Comparison of ENCODE assay signal across 9 cellular contexts in the genomic region with DNA sequence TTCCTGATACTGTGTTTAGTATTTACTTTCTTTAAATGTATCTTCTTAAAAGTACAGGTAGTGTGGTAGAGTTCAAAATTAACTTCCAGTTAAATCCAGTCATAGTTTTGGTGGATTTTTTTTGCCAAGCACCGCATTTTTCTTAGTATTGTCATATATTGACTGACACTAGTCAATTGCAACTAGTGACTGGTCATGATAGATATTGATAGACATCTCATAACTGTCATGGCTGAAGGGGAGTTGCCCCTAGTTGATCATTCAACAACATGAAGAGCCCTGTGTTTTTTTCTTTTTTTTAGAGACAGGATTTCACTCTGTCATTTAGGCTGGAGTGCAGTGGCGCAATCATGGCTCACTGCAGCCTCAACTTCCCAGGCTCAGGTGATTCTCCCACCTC. TPM values are rescaled to one million over a fixed set of nuclear protein-coding genes. Genes with fewer than 3 reads are reported as not detected.
DNase-seq lines count a peak whose midpoint lies in the region; TF ChIP-seq lines count a peak whose summit lies in the region.
"Had no signal": no experiment of that assay in that cellular context is flagged by ENCODE, and none has a peak within 500 bp of the region (broad histone marks: within the 10 kb centered on the region; RNA-seq: fewer than 3 reads in every experiment).

No MANE protein-coding gene starts in this region.

- DNase-seq in activated T-cell treated with anti-CD3 and anti-CD28 coated beads, Interleukin-2, amount 50 U/mL, for 24 hours: no peak
- DNase-seq in activated T-cell treated with anti-CD3 and anti-CD28 coated beads for 4 hours (no peak), esophagus muscularis mucosa (ENCODE audit: extremely low spot score) (no peak), NCI-H2107 treated with DMSO at 0.1 percent for 48 hours (lab: John Stamatoyannopoulos, UW; ENCODE audit: unreplicated experiment) (no peak), amygdala (lab: John Stamatoyannopoulos, UW) (no peak)
- DNase-seq in stimulated activated naive CD4-positive, alpha-beta T cell treated with Interleukin-2 at 50 U/mL for 16 hours (lab: John Stamatoyannopoulos, UW): no peak

- H3K4me3 Mint-ChIP-seq in activated T-cell treated with anti-CD3 and anti-CD28 coated beads, Interleukin-2, amount 50 U/mL, for 24 hours: peak overlapping the region; percentile 67
- H3K4me3 Mint-ChIP-seq in T-helper 1 cell treated with Interleukin-12 subunit alpha and Interleukin-12 subunit beta and Interleukin-4 antibody, amounts not matched to agents 30 μg/mL and 1 μg/mL, for 36 hours: no peak overlapping the region

- no peaks in the 10 kb centered on the region for H3K27me3 Mint-ChIP-seq in activated T-cell treated with anti-CD3 and anti-CD28 coated beads, Interleukin-2, amount 50 U/mL, for 24 hours
- H3K27me3 Mint-ChIP-seq in T-helper 1 cell treated with Interleukin-12 subunit alpha and Interleukin-12 subunit beta and Interleukin-4 antibody, amounts not matched to agents 30 μg/mL and 1 μg/mL, for 36 hours (ENCODE audit: low read depth): no peaks in the 10 kb centered on the region

- H3K4me1 ChIP-seq in esophagus muscularis mucosa (peaks cover 3 to 39% (median 30%) of the 10 kb centered on the region in 4 donors), subcutaneous abdominal adipose tissue (ENCODE audit: control insufficient read depth in 5 of 5, insufficient read depth in 5 of 5, low read length in 5 of 5) (peaks cover 3 to 24% (median 21%) of the 10 kb centered on the region in 5 donors)

- TF ChIP-seq POLR2A in esophagus muscularis mucosa (IDR thresholded peaks at IDR 0.05; ENCODE audit: low read depth): no peak

- H3K9ac ChIP-seq in subcutaneous abdominal adipose tissue (ENCODE audit: low read length in 5 of 5): no peak overlapping the region
- H3K9ac ChIP-seq: parathyroid adenoma had no signal

- TF ChIP-seq EP300 in esophagus muscularis mucosa (IDR thresholded peaks at IDR 0.05): no peak

- WGBS in esophagus muscularis mucosa: 98% methylated on average over 2 of the region's 2 CpGs

- no peaks in the 10 kb centered on the region for H3K36me3 ChIP-seq in esophagus muscularis mucosa
- no peaks in the 10 kb centered on the region for H3K36me3 ChIP-seq in subcutaneous abdominal adipose tissue (ENCODE audit: control insufficient read depth in 5 of 5, insufficient read depth in 5 of 5, low read length in 5 of 5)

- peaks cover 86% of the 10 kb centered on the region for H3K4me1 Mint-ChIP-seq in activated T-cell treated with anti-CD3 and anti-CD28 coated beads, Interleukin-2, amount 50 U/mL, for 24 hours (ENCODE audit: low read depth)
- peaks cover 62% of the 10 kb centered on the region for H3K4me1 Mint-ChIP-seq in T-helper 1 cell treated with Interleukin-12 subunit alpha and Interleukin-12 subunit beta and Interleukin-4 antibody, amounts not matched to agents 30 μg/mL and 1 μg/mL, for 36 hours (ENCODE audit: low read depth)

- H3K27me3 ChIP-seq in esophagus muscularis mucosa: no peaks in the 10 kb centered on the region
- H3K27me3 ChIP-seq in subcutaneous abdominal adipose tissue (ENCODE audit: control insufficient read depth in 5 of 5, insufficient read depth in 4 of 5, low read length in 5 of 5): no peaks in the 10 kb centered on the region

- H3K9me3 ChIP-seq in esophagus muscularis mucosa: no peaks in the 10 kb centered on the region
- H3K9me3 ChIP-seq in subcutaneous abdominal adipose tissue (ENCODE audit: control insufficient read depth in 5 of 5, low read length in 5 of 5): no peaks in the 10 kb centered on the region

- intact Hi-C loops in esophagus muscularis mucosa (cut with DNase I): no loop called here

- no peaks in the 10 kb centered on the region for H3K9me3 Mint-ChIP-seq in activated T-cell treated with anti-CD3 and anti-CD28 coated beads, Interleukin-2, amount 50 U/mL, for 24 hours
- no peaks in the 10 kb centered on the region for H3K9me3 Mint-ChIP-seq in T-helper 1 cell treated with Interleukin-12 subunit alpha and Interleukin-12 subunit beta and Interleukin-4 antibody, amounts not matched to agents 30 μg/mL and 1 μg/mL, for 36 hours

- no peak for TF ChIP-seq CTCF in esophagus muscularis mucosa (IDR thresholded peaks at IDR 0.05)

- H3K36me3 Mint-ChIP-seq in activated T-cell treated with anti-CD3 and anti-CD28 coated beads, Interleukin-2, amount 50 U/mL, for 24 hours (ENCODE audit: low read depth): peaks cover 52% of the 10 kb centered on the region
- peaks cover 25% of the 10 kb centered on the region for H3K36me3 Mint-ChIP-seq in T-helper 1 cell treated with Interleukin-12 subunit alpha and Interleukin-12 subunit beta and Interleukin-4 antibody, amounts not matched to agents 30 μg/mL and 1 μg/mL, for 36 hours (ENCODE audit: low read depth)

- H3K4me3 ChIP-seq in esophagus muscularis mucosa: no peak overlapping the region
- H3K4me3 ChIP-seq in subcutaneous abdominal adipose tissue (ENCODE audit: low read depth in 1 of 5, low read length in 5 of 5): no peak overlapping the region

- peak overlapping the region; percentile 52 to 59 (median 56) for H3K27ac ChIP-seq in esophagus muscularis mucosa (replicated peaks in 1 of 4)
- peak overlapping the region; percentile 72 for H3K27ac ChIP-seq in subcutaneous abdominal adipose tissue (ENCODE audit: low read depth, low read length)

- peak overlapping the region; percentile 99 for H3K27ac Mint-ChIP-seq in activated T-cell treated with anti-CD3 and anti-CD28 coated beads, Interleukin-2, amount 50 U/mL, for 24 hours
- H3K27ac Mint-ChIP-seq in T-helper 1 cell treated with Interleukin-12 subunit alpha and Interleukin-12 subunit beta and Interleukin-4 antibody, amounts not matched to agents 30 μg/mL and 1 μg/mL, for 36 hours: peak overlapping the region; percentile 91

RNA-seq across cellular contexts. Expression of a gene that starts 22.1 kb away (rescaled TPM):
- 10 to 100 TPM; 18.7 to 41.0 (median 35.5) TPM for total RNA-seq in esophagus muscularis mucosa

RNA-seq across cellular contexts. Expression of a gene that starts 54.3 kb away (rescaled TPM):
- 100 to 1,000 TPM; 120 to 220 (median 172) TPM for total RNA-seq in esophagus muscularis mucosa
